ENCODE assay signal across 9 cellular contexts in the genomic region with DNA sequence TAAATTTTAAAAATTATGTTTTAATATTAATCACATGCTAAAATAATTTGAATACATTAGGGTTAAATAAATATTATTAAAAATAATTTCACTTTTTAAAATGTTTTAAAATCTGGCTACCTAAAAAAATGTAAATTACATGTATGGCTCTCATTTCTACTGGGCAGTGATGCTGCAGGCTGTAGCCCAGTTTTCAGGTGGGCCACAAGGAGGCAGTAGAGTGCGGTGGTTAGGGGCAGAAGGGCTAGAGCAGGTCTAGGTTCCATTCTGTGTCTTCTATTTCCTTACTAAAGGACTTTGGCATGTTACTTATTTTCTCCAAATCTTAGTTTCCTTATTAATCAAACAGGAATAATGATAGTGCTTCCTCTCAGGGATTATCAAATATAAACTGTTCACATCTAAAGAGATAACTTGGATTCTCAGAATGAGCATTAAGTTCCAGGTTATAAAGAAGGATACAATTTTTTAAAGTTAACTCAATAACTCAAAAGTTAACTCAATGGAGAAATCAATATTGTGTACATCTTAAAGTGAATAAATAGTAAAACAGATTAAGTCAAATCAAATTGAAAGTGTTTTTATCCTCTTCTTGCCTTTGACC. TPM values are rescaled to one million over a fixed set of nuclear protein-coding genes. Genes with fewer than 3 reads are reported as not detected.
DNase-seq lines count a peak whose midpoint lies in the region; ATAC-seq lines count a peak whose summit lies in the region.
"Had no signal": no experiment of that assay in that cellular context is flagged by ENCODE, and none has a peak within 500 bp of the region (broad histone marks: within the 10 kb centered on the region; RNA-seq: fewer than 3 reads in every experiment).

No MANE protein-coding gene starts in this region.

- no peaks in the 10 kb centered on the region for H3K9me3 ChIP-seq in mesenchymal stem cell (ENCODE audit: control insufficient read depth, low read length)

- H3K4me1 Mint-ChIP-seq in activated CD4-positive, alpha-beta T cell treated with anti-CD3 and anti-CD28 coated beads, Interleukin-2, amount 10 ng/mL, durations not matched to agents 7 days and 5 days, result no peaks in the 10 kb centered on the region

- H3K27ac ChIP-seq in mesenchymal stem cell (ENCODE audit: low read length, poor library complexity, severe bottlenecking), result no peak overlapping the region

- no peak overlapping the region for H2BK120ac ChIP-seq in mesenchymal stem cell (ENCODE audit: low read depth, low read length)

- no peak overlapping the region for H2BK15ac ChIP-seq in mesenchymal stem cell (ENCODE audit: low read depth, poor library complexity, severe bottlenecking)

- H3K18ac ChIP-seq in mesenchymal stem cell (ENCODE audit: low read depth in 1 of 2, low read length in 2 of 2), result no peak overlapping the region

- H3K27me3 ChIP-seq in mesenchymal stem cell (ENCODE audit: control insufficient read depth in 1 of 2, insufficient read depth in 1 of 2, low read length in 2 of 2), result peaks cover 0 to 4% of the 10 kb centered on the region in 2 experiments

- peak; percentile 96 for ATAC-seq in GM18502 (IDR thresholded peaks at IDR 0.05; ENCODE audit: poor library complexity, unreplicated experiment)
- peak; percentile 91 for ATAC-seq in HG02943 (IDR thresholded peaks at IDR 0.05; ENCODE audit: low read depth, unreplicated experiment)

- H3K23ac ChIP-seq in mesenchymal stem cell (ENCODE audit: low read length in 2 of 2), result no peak overlapping the region

- no peak overlapping the region for H4K8ac ChIP-seq in mesenchymal stem cell (ENCODE audit: low read length)

- H3K14ac ChIP-seq in mesenchymal stem cell (ENCODE audit: low read length in 2 of 2), result no peak overlapping the region

- H3K27me3 Mint-ChIP-seq in activated CD4-positive, alpha-beta T cell treated with anti-CD3 and anti-CD28 coated beads, Interleukin-2, amount 10 ng/mL, durations not matched to agents 7 days and 5 days, result peaks cover 3% of the 10 kb centered on the region
- H3K27me3 Mint-ChIP-seq: stimulated activated naive CD8-positive, alpha-beta T cell treated with anti-CD3 and anti-CD28 coated beads, Interleukin-15, Interleukin-2, amounts not matched to agents 100 ng/mL and 50 ng/mL, for 24 hours had no signal

- no peak overlapping the region for H3K4me2 ChIP-seq in mesenchymal stem cell (ENCODE audit: low read length, poor library complexity, severe bottlenecking)

- no peak overlapping the region for H2BK12ac ChIP-seq in mesenchymal stem cell (ENCODE audit: low read length in 2 of 2)

- POLR2A ChIA-PET in activated CD4-positive, alpha-beta T cell treated with anti-CD3 and anti-CD28 coated beads, Interleukin-2, amount 10 ng/mL, durations not matched to agents 7 days and 5 days (lab: Charles Lee), result no interaction called here

- no peak overlapping the region for H2AFZ ChIP-seq in mesenchymal stem cell (ENCODE audit: low read depth, low read length)

- H3K79me1 ChIP-seq in mesenchymal stem cell (replicated peaks; ENCODE audit: low read length, poor library complexity, severe bottlenecking), result no peaks in the 10 kb centered on the region

- no peak overlapping the region for H3K4ac ChIP-seq in mesenchymal stem cell (ENCODE audit: low read depth in 1 of 2, low read length in 2 of 2)

- H3K9me3 Mint-ChIP-seq in activated CD4-positive, alpha-beta T cell treated with anti-CD3 and anti-CD28 coated beads, Interleukin-2, amount 10 ng/mL, durations not matched to agents 7 days and 5 days, result no peaks in the 10 kb centered on the region
- H3K9me3 Mint-ChIP-seq: stimulated activated naive CD8-positive, alpha-beta T cell treated with anti-CD3 and anti-CD28 coated beads, Interleukin-15, Interleukin-2, amounts not matched to agents 100 ng/mL and 50 ng/mL, for 24 hours had no signal

- no peak overlapping the region for H3K4me3 Mint-ChIP-seq in activated CD4-positive, alpha-beta T cell treated with anti-CD3 and anti-CD28 coated beads, Interleukin-2, amount 10 ng/mL, durations not matched to agents 7 days and 5 days
- H3K4me3 Mint-ChIP-seq: stimulated activated naive CD8-positive, alpha-beta T cell treated with anti-CD3 and anti-CD28 coated beads, Interleukin-15, Interleukin-2, amounts not matched to agents 100 ng/mL and 50 ng/mL, for 24 hours had no signal

- H3K4me3 ChIP-seq in mesenchymal stem cell (ENCODE audit: insufficient read depth in 1 of 2, low read depth in 1 of 2, low read length in 2 of 2), result no peak overlapping the region

- H3K27ac Mint-ChIP-seq in activated CD4-positive, alpha-beta T cell treated with anti-CD3 and anti-CD28 coated beads, Interleukin-2, amount 10 ng/mL, durations not matched to agents 7 days and 5 days, result no peak overlapping the region
- H3K27ac Mint-ChIP-seq: stimulated activated naive CD8-positive, alpha-beta T cell treated with anti-CD3 and anti-CD28 coated beads, Interleukin-15, Interleukin-2, amounts not matched to agents 100 ng/mL and 50 ng/mL, for 24 hours had no signal

- H2AK5ac ChIP-seq in mesenchymal stem cell (ENCODE audit: low read length, severe bottlenecking), result no peak overlapping the region

- DNase-seq in A172 (ENCODE audit: low spot score), result peak; percentile 53
- DNase-seq in NCI-H345 treated with DMSO at 0.1 percent for 48 hours (lab: John Stamatoyannopoulos, UW; ENCODE audit: unreplicated experiment), result peak; percentile 38
- peak; percentile 67 for DNase-seq in activated CD4-positive, alpha-beta T cell treated with anti-CD3 and anti-CD28 coated beads, Interleukin-2, amount 10 ng/mL, durations not matched to agents 7 days and 5 days
- peak; percentile 45 for DNase-seq in effector CD4-positive, alpha-beta T cell
- DNase-seq in mesenchymal stem cell, result peak; percentile 63
- peak; percentile 81 for DNase-seq in stimulated activated CD8-positive, alpha-beta memory T cell treated with anti-CD3 and anti-CD28 coated beads, Interleukin-4, amount 100 ng/mL, for 48 hours

- H3K36me3 ChIP-seq in mesenchymal stem cell (ENCODE audit: control insufficient read depth in 1 of 2, insufficient read depth in 2 of 2, low read depth in 1 of 2, low read length in 2 of 2), result peaks cover 0 to 16% of the 10 kb centered on the region in 2 experiments

- H3K4me1 ChIP-seq in mesenchymal stem cell (ENCODE audit: control insufficient read depth, insufficient read depth, low read depth, low read length), result no peaks in the 10 kb centered on the region

- H4K91ac ChIP-seq in mesenchymal stem cell (ENCODE audit: low read length), result no peak overlapping the region

- CTCF ChIA-PET in activated CD4-positive, alpha-beta T cell treated with anti-CD3 and anti-CD28 coated beads, Interleukin-2, amount 10 ng/mL, durations not matched to agents 7 days and 5 days (lab: Charles Lee), result no interaction called here

- no CpG with 5 or more reads among the region's 1 CpG for WGBS in mesenchymal stem cell

- H2BK5ac ChIP-seq in mesenchymal stem cell (ENCODE audit: low read depth, low read length, poor library complexity, severe bottlenecking), result no peak overlapping the region

- H3K36me3 Mint-ChIP-seq in activated CD4-positive, alpha-beta T cell treated with anti-CD3 and anti-CD28 coated beads, Interleukin-2, amount 10 ng/mL, durations not matched to agents 7 days and 5 days (ENCODE audit: low read depth), result no peaks in the 10 kb centered on the region

- H3K9ac ChIP-seq in mesenchymal stem cell (ENCODE audit: low read length), result no peak overlapping the region

RNA-seq across cellular contexts. Expression of a gene that starts 54.9 kb away (rescaled TPM):
- total RNA-seq in A172 (2014; rRNA removed; shearing (Covaris generic)), result not detected in 2 replicates
- total RNA-seq in activated CD4-positive, alpha-beta T cell treated with anti-CD3 and anti-CD28 coated beads, Interleukin-2, amount 10 ng/mL, durations not matched to agents 7 days and 5 days, result not detected
- 0.26 TPM for polyA plus RNA-seq in mesenchymal stem cell (2013, experiment 1 of 2)
- 0.14 TPM for polyA plus RNA-seq in mesenchymal stem cell (2013, experiment 2 of 2)
